29 cellular contexts compared by ENCODE assay signal in genomic region chr1:92571578-92571977, GRCh38.
"Had no signal": no experiment of that assay in that cellular context is flagged by ENCODE, and none has a peak within 500 bp of the region (broad histone marks: within the 10 kb centered on the region; RNA-seq: fewer than 3 reads in every experiment).

No MANE protein-coding gene starts in this region.

- ATAC-seq: activated naive CD4-positive, alpha-beta T cell treated with anti-CD3 and anti-CD28 coated beads, Interleukin-2, amount 50 U/mL, for 72 hours; left lung; lower lobe of right lung; mucosa of descending colon; natural killer cell treated with Interleukin-12 subunit alpha and Interleukin-12 subunit beta and Interleukin-15 and Interleukin-18, amount 100 ng/mL, for 72 hours; right cardiac atrium had no signal

- FAIRE-seq: endometrium had no signal

- H3K9me3 Mint-ChIP-seq: activated naive CD4-positive, alpha-beta T cell treated with anti-CD3 and anti-CD28 coated beads, Interleukin-2, amount 50 U/mL, for 72 hours; brain; natural killer cell treated with Interleukin-12 subunit alpha and Interleukin-12 subunit beta and Interleukin-15 and Interleukin-18, amount 100 ng/mL, for 72 hours had no signal

- H3K36me3 ChIP-seq: adrenal gland, ascending aorta, cardiac muscle cell, colonic mucosa, esophagus squamous epithelium, left lung, lower lobe of right lung, thyroid gland, upper lobe of left lung had no signal

- H3K27me3 ChIP-seq: adrenal gland, ascending aorta, cardiac muscle cell, colonic mucosa, esophagus squamous epithelium, left lung, stomach, thyroid gland, upper lobe of left lung had no signal

- H3K27me3 Mint-ChIP-seq: brain; natural killer cell treated with Interleukin-12 subunit alpha and Interleukin-12 subunit beta and Interleukin-15 and Interleukin-18, amount 100 ng/mL, for 72 hours had no signal

- H3K36me3 Mint-ChIP-seq: natural killer cell treated with Interleukin-12 subunit alpha and Interleukin-12 subunit beta and Interleukin-15 and Interleukin-18, amount 100 ng/mL, for 72 hours had no signal

- H3K27ac ChIP-seq: adrenal gland, ascending aorta, cardiac muscle cell, colonic mucosa, epithelial cell of prostate, esophagus squamous epithelium, left lung, lower lobe of right lung, SK-N-MC, stomach, thyroid gland, upper lobe of left lung had no signal

- H3K4me1 ChIP-seq: adrenal gland, ascending aorta, colonic mucosa, esophagus squamous epithelium, left lung, lower lobe of right lung, stomach, thyroid gland, upper lobe of left lung had no signal

- H3K27ac Mint-ChIP-seq: activated naive CD4-positive, alpha-beta T cell treated with anti-CD3 and anti-CD28 coated beads, Interleukin-2, amount 50 U/mL, for 72 hours; brain; natural killer cell treated with Interleukin-12 subunit alpha and Interleukin-12 subunit beta and Interleukin-15 and Interleukin-18, amount 100 ng/mL, for 72 hours had no signal

- H3K4me3 Mint-ChIP-seq: brain; natural killer cell treated with Interleukin-12 subunit alpha and Interleukin-12 subunit beta and Interleukin-15 and Interleukin-18, amount 100 ng/mL, for 72 hours had no signal

- DNase-seq: activated CD4-positive, alpha-beta T cell treated with anti-CD3 and anti-CD28 coated beads, Interleukin-2, amount 50 U/mL, for 4 hours; activated CD4-positive, CD25-positive, alpha-beta regulatory T cell treated with anti-CD3 and anti-CD28 coated beads, Interleukin-2, amount 50 U/mL, for 72 hours; activated effector memory CD4-positive, alpha-beta T cell treated with anti-CD3 and anti-CD28 coated beads, Interleukin-2, amount 50 U/mL, for 16 hours; adrenal gland; cerebellar nuclear complex; colonic mucosa; effector CD8-positive, alpha-beta T cell; esophagus squamous epithelium; foreskin melanocyte; left lung; lower lobe of right lung; mesendoderm; mucosa of descending colon; posterior cingulate gyrus; right cardiac atrium; SIG-M5; stimulated activated CD4-positive, alpha-beta T cell treated with anti-CD3 and anti-CD28 coated beads, Interleukin-2, amount 100 ng/mL, for 48 hours; stomach; T1000; thyroid gland; upper lobe of left lung had no signal

- H3K4me3 ChIP-seq: adrenal gland, ascending aorta, cardiac muscle cell, colonic mucosa, esophagus squamous epithelium, left lung, lower lobe of right lung, mucosa of descending colon, SK-N-MC, stomach, thyroid gland, upper lobe of left lung had no signal

- H3K9me3 ChIP-seq: adrenal gland, ascending aorta, colonic mucosa, esophagus squamous epithelium, left lung, lower lobe of right lung, mucosa of descending colon, stomach, thyroid gland, upper lobe of left lung had no signal

- H3K4me1 Mint-ChIP-seq: brain had no signal
